ENCODE assay signal across 8 cellular contexts in genomic region chr22:41697126-41697775, GRCh38. TPM values are rescaled to one million over a fixed set of nuclear protein-coding genes. Genes with fewer than 3 reads are reported as not detected.
DNase-seq lines count a peak whose midpoint lies in the region; ATAC-seq and TF ChIP-seq lines count a peak whose summit lies in the region.

No MANE protein-coding gene starts in this region.

- TF ChIP-seq CTCF in C4-2B (conservative IDR thresholded peaks at IDR 0.05) = peak; percentile 99
- peak; percentile 100 for TF ChIP-seq CTCF in HFFc6 (IDR thresholded peaks at IDR 0.05)
- TF ChIP-seq CTCF in chondrocyte (IDR thresholded peaks at IDR 0.05) = peak; percentile 99

- no peaks in the 10 kb centered on the region for H3K36me3 Mint-ChIP-seq in HFFc6 (ENCODE audit: low read depth)
- no peaks in the 10 kb centered on the region for H3K36me3 Mint-ChIP-seq in activated CD4-positive, alpha-beta T cell treated with anti-CD3 and anti-CD28 coated beads for 36 hours (ENCODE audit: low read depth)
- H3K36me3 Mint-ChIP-seq in chondrocyte (ENCODE audit: low read depth) = no peaks in the 10 kb centered on the region

- H3K9me3 Mint-ChIP-seq in HFFc6 = no peaks in the 10 kb centered on the region
- H3K9me3 Mint-ChIP-seq in activated CD4-positive, alpha-beta T cell treated with anti-CD3 and anti-CD28 coated beads for 36 hours (ENCODE audit: low read depth) = no peaks in the 10 kb centered on the region
- no peaks in the 10 kb centered on the region for H3K9me3 Mint-ChIP-seq in chondrocyte (ENCODE audit: low read depth)

- POLR2A ChIA-PET in activated CD4-positive, alpha-beta T cell treated with anti-CD3 and anti-CD28 coated beads for 36 hours (lab: Charles Lee) = interaction anchor here (0.6 to 1.3 kb wide), 8 partner anchors 9 to 270 kb away, joined by 3 to 8 read pairs (median 4); partner anchors contain the start of genes CCDC134, CENPM and SNU13

- H3K4me3 Mint-ChIP-seq in HFFc6 (peak overlapping the region; percentile 40; the same call in 1 of the 2 replicates), chondrocyte (ENCODE audit: unreplicated experiment) (peak overlapping the region; percentile 69)
- H3K4me3 Mint-ChIP-seq in activated CD4-positive, alpha-beta T cell treated with anti-CD3 and anti-CD28 coated beads for 36 hours = no peak overlapping the region

- DNase-seq in HFFc6 (peak; percentile 74), NCI-H510A treated with DMSO at 0.1 percent for 48 hours (lab: John Stamatoyannopoulos, UW) (peak; percentile 75), chondrocyte (ENCODE audit: low spot score) (peak; percentile 96), left lobe of liver (ENCODE audit: low spot score) (peak; percentile 86)
- DNase-seq in activated CD4-positive, alpha-beta T cell treated with anti-CD3 and anti-CD28 coated beads for 36 hours = peak; percentile 96
- peak; percentile 96 to 98 for DNase-seq in stimulated activated CD4-positive, alpha-beta T cell treated with anti-CD3 and anti-CD28 coated beads, Interleukin-1b, Interleukin-23, amount 100 ng/mL, for 4 hours (ENCODE audit: low read depth in 2 of 2)

- no peak overlapping the region; the same call in 1 of the 2 replicates for H3K27ac ChIP-seq in C4-2B

- H3K4me1 Mint-ChIP-seq in HFFc6 (ENCODE audit: low read depth) (no peaks in the 10 kb centered on the region), chondrocyte (ENCODE audit: low read depth) (no peaks in the 10 kb centered on the region)
- peaks cover 11% of the 10 kb centered on the region for H3K4me1 Mint-ChIP-seq in activated CD4-positive, alpha-beta T cell treated with anti-CD3 and anti-CD28 coated beads for 36 hours

- CTCF ChIA-PET in activated CD4-positive, alpha-beta T cell treated with anti-CD3 and anti-CD28 coated beads for 36 hours (lab: Charles Lee) = interaction anchor here (0.5 to 3.9 kb wide), 62 partner anchors 10 to 758 kb away, joined by 3 to 39 read pairs (median 4); partner anchors contain the start of genes CCDC134, CENPM, NAGA and SNU13

- H3K27me3 Mint-ChIP-seq in HFFc6 (ENCODE audit: insufficient read depth) (no peaks in the 10 kb centered on the region), chondrocyte (ENCODE audit: low read depth) (no peaks in the 10 kb centered on the region)
- H3K27me3 Mint-ChIP-seq in activated CD4-positive, alpha-beta T cell treated with anti-CD3 and anti-CD28 coated beads for 36 hours = no peaks in the 10 kb centered on the region

- intact Hi-C loops in activated CD4-positive, alpha-beta T cell treated with anti-CD3 and anti-CD28 coated beads for 36 hours (cut with DNase I, micrococcal nuclease) = loop anchor here (1.0 to 5.0 kb wide), 7 partner anchors 84 to 260 kb away; partner anchors contain the start of gene CCDC134 (in 1 of the 2)

- H3K27ac Mint-ChIP-seq in HFFc6 = peak overlapping the region; percentile 80
- peak overlapping the region; percentile 77 for H3K27ac Mint-ChIP-seq in activated CD4-positive, alpha-beta T cell treated with anti-CD3 and anti-CD28 coated beads for 36 hours
- peak overlapping the region; percentile 98 for H3K27ac Mint-ChIP-seq in chondrocyte (ENCODE audit: unreplicated experiment)

- ATAC-seq in activated CD4-positive, alpha-beta T cell treated with anti-CD3 and anti-CD28 coated beads for 36 hours = peak; percentile 79
- ATAC-seq in left lobe of liver (peak; percentile 91), GM19351 (IDR thresholded peaks at IDR 0.05; ENCODE audit: unreplicated experiment) (no peak)

RNA-seq across cellular contexts. Expression of gene MEI1, which starts 2.1 kb away (rescaled TPM):
- under 1 TPM in 4 of 6 experiments, not detected in 2; 0.24 to 0.53 (median 0.34) TPM for total RNA-seq in HFFc6 (2021; fragmentation: NEBNext Ultra II Directional; extraction: Animal tissue kit (Norgen Biotek cat#: 25700))
- total RNA-seq in activated CD4-positive, alpha-beta T cell treated with anti-CD3 and anti-CD28 coated beads for 36 hours = 10 to 100 TPM; 31.5 to 36.8 TPM
- total RNA-seq in chondrocyte = 0.40 to 0.85 TPM in 2 of 3 replicates, not detected in the other
- total RNA-seq in left lobe of liver = 0.53 TPM

RNA-seq across cellular contexts. Expression of gene SNU13, which starts 8.6 kb away (rescaled TPM):
- total RNA-seq in HFFc6 (2021; fragmentation: NEBNext Ultra II Directional; extraction: Animal tissue kit (Norgen Biotek cat#: 25700)) = 100 to 1,000 TPM; 208 to 263 (median 234) TPM
- 100 to 1,000 TPM; 275 to 281 TPM for total RNA-seq in activated CD4-positive, alpha-beta T cell treated with anti-CD3 and anti-CD28 coated beads for 36 hours
- total RNA-seq in chondrocyte = 88.8 to 111 TPM (median 89.5 TPM) in 3 replicates
- total RNA-seq in left lobe of liver = 39.7 TPM

Comparison
In these comparisons a context has a peak if more than half of its experiments do, and no peak if none do; other contexts are left out.
1. RNA of gene MEI1, which starts 2.1 kb away (total RNA-seq): 31.5 to 36.8 TPM in activated CD4-positive, alpha-beta T cell treated with anti-CD3 and anti-CD28 coated beads for 36 hours; 0.53 TPM in left lobe of liver (single experiment), 0.40 to 0.85 TPM in chondrocyte and 0.24 to 0.53 TPM in HFFc6; every median in the first group is over 10 times any median in the second.
2. Peak in every context shown above with its lines, with median percentiles within 50 percentile points of each other: CTCF ChIP-seq, DNase-seq and H3K27ac Mint-ChIP-seq.